ENCODE assay signal across 1 cellular context in genomic region chr14:81529391-81529790, GRCh38.
TF ChIP-seq lines count a peak whose summit lies in the region.

No MANE protein-coding gene starts in this region.

TF ChIP-seq in K562, 482 proteins besides CTCF, POLR2A, EP300 and RAD21 (continues in another document):
- TF ChIP-seq POLR2H (tag; IDR thresholded peaks at IDR 0.05; ENCODE audit: low read depth) (peak; percentile 71), MYC (IDR thresholded peaks at IDR 0.05; ENCODE audit: low read depth, low read length) (peak; percentile 81), MYC (CRISPR knock-in tag; IDR thresholded peaks at IDR 0.05; ENCODE audit: borderline replicate concordance, low read depth) (no peak), ATF7 (IDR thresholded peaks at IDR 0.05) (peak; percentile 81), PHF21A (IDR thresholded peaks at IDR 0.05; ENCODE audit: borderline replicate concordance, low read depth) (no peak), MAZ (CRISPR knock-in tag; conservative IDR thresholded peaks at IDR 0.05 in 1 of 2, IDR thresholded peaks at IDR 0.05 in 1 of 2) (peak in 1 of 2 experiments; percentile 13; a peak in 1 of 4 replicates), PKNOX1 (IDR thresholded peaks at IDR 0.05) (peak; percentile 27), EP400 (IDR thresholded peaks at IDR 0.05) (peak; percentile 71), ZNF165 (CRISPR knock-in tag; IDR thresholded peaks at IDR 0.05; ENCODE audit: borderline replicate concordance) (no peak), ZNF592 (IDR thresholded peaks at IDR 0.05) (peak; percentile 59; the same call in 1 of the 2 replicates), GTF2E2 (tag; IDR thresholded peaks at IDR 0.05) (0 out of 2 replicates have a peak, but pooled peaks have one; percentile 26), ARID1B (IDR thresholded peaks at IDR 0.05) (peak; percentile 43; the same call in 1 of the 2 replicates), IRF9 (tag; IDR thresholded peaks at IDR 0.05) (peak; percentile 64), ZNF668 (CRISPR knock-in tag; IDR thresholded peaks at IDR 0.05) (peak; percentile 33; the same call in 1 of the 2 replicates), ZBTB11 (CRISPR knock-in tag; IDR thresholded peaks at IDR 0.05) (no peak), NCOA1 (IDR thresholded peaks at IDR 0.05; ENCODE audit: low read depth) (no peak), FOXJ2 (tag; IDR thresholded peaks at IDR 0.05) (peak; percentile 60; the same call in 1 of the 2 replicates), TRIM24 (IDR thresholded peaks at IDR 0.05) (peak; percentile 60 to 89; a peak in 2 of 4 replicates), RBBP5 (IDR thresholded peaks at IDR 0.05; ENCODE audit: borderline replicate concordance, insufficient read depth, low read length, poor library complexity, severe bottlenecking) (no peak), CTBP1 (IDR thresholded peaks at IDR 0.05; ENCODE audit: borderline replicate concordance) (no peak), ATF3 (IDR thresholded peaks at IDR 0.05) (peak; percentile 95), ATF3 (CRISPR knock-in tag; conservative IDR thresholded peaks at IDR 0.05) (no peak), BRD9 (IDR thresholded peaks at IDR 0.05; ENCODE audit: low read depth, partially characterized antibody) (peak; percentile 80), ILF3 (IDR thresholded peaks at IDR 0.05; ENCODE audit: borderline replicate concordance) (no peak), ZNF175 (CRISPR knock-in tag; IDR thresholded peaks at IDR 0.05; ENCODE audit: low read depth) (peak; percentile 54; the same call in 1 of the 2 replicates), CXXC5 (CRISPR knock-in tag; IDR thresholded peaks at IDR 0.05) (0 out of 2 replicates have a peak, but pooled peaks have one; percentile 32), PBX2 (CRISPR knock-in tag; IDR thresholded peaks at IDR 0.05; ENCODE audit: low read depth) (no peak), PBX2 (tag; conservative IDR thresholded peaks at IDR 0.05; ENCODE audit: low read depth) (0 out of 2 replicates have a peak, but pooled peaks have one; percentile 12), ZSCAN32 (CRISPR knock-in tag; IDR thresholded peaks at IDR 0.05) (peak; percentile 89), JUND (IDR thresholded peaks at IDR 0.05; ENCODE audit: borderline replicate concordance, low read depth, low read length) (peak; percentile 73; the same call in 1 of the 2 replicates), JUND (tag; IDR thresholded peaks at IDR 0.05; ENCODE audit: borderline replicate concordance, low read depth, low read length) (peak; percentile 43; the same call in 1 of the 3 replicates), ZNF639 (CRISPR knock-in tag; conservative IDR thresholded peaks at IDR 0.05 in 1 of 2, IDR thresholded peaks at IDR 0.05 in 1 of 2) (no peak), DPF2 (IDR thresholded peaks at IDR 0.05) (peak; percentile 29; the same call in 1 of the 2 replicates), HSF4 (CRISPR knock-in tag; IDR thresholded peaks at IDR 0.05; ENCODE audit: borderline replicate concordance) (peak; percentile 71; the same call in 1 of the 2 replicates), CEBPB (tag; IDR thresholded peaks at IDR 0.05) (peak; percentile 72), FOSL1 (tag; conservative IDR thresholded peaks at IDR 0.05) (peak; percentile 43; the same call in 1 of the 2 replicates), DMBX1 (CRISPR knock-in tag; IDR thresholded peaks at IDR 0.05; ENCODE audit: borderline replicate concordance) (0 out of 2 replicates have a peak, but pooled peaks have one; percentile 45), ZNF174 (CRISPR knock-in tag; IDR thresholded peaks at IDR 0.05) (no peak), CEBPG (CRISPR knock-in tag; IDR thresholded peaks at IDR 0.05) (peak; percentile 96), CEBPG (tag; conservative IDR thresholded peaks at IDR 0.05 in 1 of 2, IDR thresholded peaks at IDR 0.05 in 1 of 2) (peak; percentile 96 to 98), SMAD4 (CRISPR knock-in tag; conservative IDR thresholded peaks at IDR 0.05) (0 out of 2 replicates have a peak, but pooled peaks have one; percentile 41), POLR2G (IDR thresholded peaks at IDR 0.05; ENCODE audit: low read depth, low read length) (0 out of 2 replicates have a peak, but pooled peaks have one; percentile 6), MEIS2 (IDR thresholded peaks at IDR 0.05; ENCODE audit: partially characterized antibody) (peak; percentile 66), ZNF589 (CRISPR knock-in tag; IDR thresholded peaks at IDR 0.05; ENCODE audit: low read depth) (0 out of 2 replicates have a peak, but pooled peaks have one; percentile 21), ZNF766 (CRISPR knock-in tag; conservative IDR thresholded peaks at IDR 0.05) (0 out of 2 replicates have a peak, but pooled peaks have one; percentile 25), SMARCA4 (IDR thresholded peaks at IDR 0.05) (peak; percentile 75; the same call in 1 of the 2 replicates), L3MBTL2 (IDR thresholded peaks at IDR 0.05) (peak; percentile 69), ATF4 (CRISPR knock-in tag; IDR thresholded peaks at IDR 0.05) (peak; percentile 97), CBFA2T2 (conservative IDR thresholded peaks at IDR 0.05) (no peak)
